Comparison of ENCODE assay signal across 1 cellular context in the genomic region with DNA sequence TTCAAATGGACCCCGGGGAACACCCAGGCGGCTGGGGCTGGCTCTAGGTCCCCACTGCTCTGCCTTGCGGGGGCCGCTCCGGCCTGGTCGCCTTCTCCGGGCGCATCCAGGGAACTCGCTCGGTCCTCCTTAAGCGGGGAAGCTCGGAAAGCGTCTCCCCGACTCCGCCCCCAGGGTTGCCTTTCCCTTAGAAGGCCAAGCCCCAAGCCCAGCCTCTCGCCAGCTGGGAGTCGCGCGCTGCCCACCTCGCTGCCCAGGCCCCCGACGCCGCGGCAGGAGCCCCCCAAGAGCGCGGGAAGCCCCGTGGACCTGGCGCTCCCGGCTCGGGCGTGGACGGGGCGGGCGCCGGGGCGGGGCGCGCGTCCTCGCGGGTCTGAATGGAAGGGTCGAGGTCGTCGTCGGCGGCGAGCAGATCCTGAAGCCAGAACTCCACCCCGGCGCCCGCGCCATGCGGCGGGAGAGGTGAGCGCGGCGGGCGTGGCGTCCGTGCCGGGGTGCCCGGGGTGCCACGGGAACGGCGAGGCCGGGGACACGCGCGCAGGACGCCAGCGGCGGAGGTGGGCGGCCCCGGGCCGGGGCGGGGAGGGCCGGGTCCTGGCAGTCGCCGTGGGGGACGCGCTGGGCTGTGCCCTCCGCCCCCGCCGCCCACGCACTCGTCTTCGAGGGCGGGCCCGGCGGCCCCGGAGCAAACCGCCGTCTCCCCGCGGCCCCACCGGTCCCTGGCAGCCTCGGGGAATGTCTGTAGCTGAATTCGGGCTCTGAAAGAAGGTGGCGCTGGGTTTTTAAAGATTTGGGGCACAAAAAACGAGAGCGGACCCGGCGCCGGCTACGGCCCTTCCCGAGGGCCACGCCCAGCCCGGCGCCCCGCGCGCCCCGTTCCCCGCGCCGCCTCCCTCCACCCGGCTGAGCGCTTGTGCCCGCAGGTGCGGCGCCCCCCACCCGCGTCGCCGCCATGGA.
TF ChIP-seq lines count a peak whose summit lies in the region.

Gene BOK (plus strand): TSS at position 214 of the 957 bp plus-strand sequence. CDS start 739 bp downstream, at position 953.

TF ChIP-seq in K562, 482 proteins besides CTCF, POLR2A, EP300 and RAD21 (continued from another document and continues in another):
- TF ChIP-seq HDAC3 (IDR thresholded peaks at IDR 0.05; ENCODE audit: borderline replicate concordance, partially characterized antibody) = no peak
- TF ChIP-seq ZNF318 (IDR thresholded peaks at IDR 0.05; ENCODE audit: borderline replicate concordance in 1 of 2, low read depth in 1 of 2) = no peak
- TF ChIP-seq, protein P1, sequence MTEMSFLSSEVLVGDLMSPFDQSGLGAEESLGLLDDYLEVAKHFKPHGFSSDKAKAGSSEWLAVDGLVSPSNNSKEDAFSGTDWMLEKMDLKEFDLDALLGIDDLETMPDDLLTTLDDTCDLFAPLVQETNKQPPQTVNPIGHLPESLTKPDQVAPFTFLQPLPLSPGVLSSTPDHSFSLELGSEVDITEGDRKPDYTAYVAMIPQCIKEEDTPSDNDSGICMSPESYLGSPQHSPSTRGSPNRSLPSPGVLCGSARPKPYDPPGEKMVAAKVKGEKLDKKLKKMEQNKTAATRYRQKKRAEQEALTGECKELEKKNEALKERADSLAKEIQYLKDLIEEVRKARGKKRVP (CRISPR knock-in tag; IDR thresholded peaks at IDR 0.05) = no peak
- TF ChIP-seq DPF2 (IDR thresholded peaks at IDR 0.05) = no peak
- TF ChIP-seq PRDM10 (IDR thresholded peaks at IDR 0.05; ENCODE audit: partially characterized antibody) = no peak
- TF ChIP-seq, protein P2, sequence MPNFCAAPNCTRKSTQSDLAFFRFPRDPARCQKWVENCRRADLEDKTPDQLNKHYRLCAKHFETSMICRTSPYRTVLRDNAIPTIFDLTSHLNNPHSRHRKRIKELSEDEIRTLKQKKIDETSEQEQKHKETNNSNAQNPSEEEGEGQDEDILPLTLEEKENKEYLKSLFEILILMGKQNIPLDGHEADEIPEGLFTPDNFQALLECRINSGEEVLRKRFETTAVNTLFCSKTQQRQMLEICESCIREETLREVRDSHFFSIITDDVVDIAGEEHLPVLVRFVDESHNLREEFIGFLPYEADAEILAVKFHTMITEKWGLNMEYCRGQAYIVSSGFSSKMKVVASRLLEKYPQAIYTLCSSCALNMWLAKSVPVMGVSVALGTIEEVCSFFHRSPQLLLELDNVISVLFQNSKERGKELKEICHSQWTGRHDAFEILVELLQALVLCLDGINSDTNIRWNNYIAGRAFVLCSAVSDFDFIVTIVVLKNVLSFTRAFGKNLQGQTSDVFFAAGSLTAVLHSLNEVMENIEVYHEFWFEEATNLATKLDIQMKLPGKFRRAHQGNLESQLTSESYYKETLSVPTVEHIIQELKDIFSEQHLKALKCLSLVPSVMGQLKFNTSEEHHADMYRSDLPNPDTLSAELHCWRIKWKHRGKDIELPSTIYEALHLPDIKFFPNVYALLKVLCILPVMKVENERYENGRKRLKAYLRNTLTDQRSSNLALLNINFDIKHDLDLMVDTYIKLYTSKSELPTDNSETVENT (CRISPR knock-in tag; IDR thresholded peaks at IDR 0.05) = no peak
- TF ChIP-seq MYC (IDR thresholded peaks at IDR 0.05; ENCODE audit: low read depth, low read length) = no peak
- no peak for TF ChIP-seq MYC (CRISPR knock-in tag; IDR thresholded peaks at IDR 0.05; ENCODE audit: borderline replicate concordance, low read depth)
- TF ChIP-seq FOXJ2 (tag; IDR thresholded peaks at IDR 0.05) = no peak
- no peak for TF ChIP-seq NFIC (IDR thresholded peaks at IDR 0.05)
- TF ChIP-seq OTX1 (CRISPR knock-in tag; IDR thresholded peaks at IDR 0.05) = no peak
- TF ChIP-seq, protein P3, sequence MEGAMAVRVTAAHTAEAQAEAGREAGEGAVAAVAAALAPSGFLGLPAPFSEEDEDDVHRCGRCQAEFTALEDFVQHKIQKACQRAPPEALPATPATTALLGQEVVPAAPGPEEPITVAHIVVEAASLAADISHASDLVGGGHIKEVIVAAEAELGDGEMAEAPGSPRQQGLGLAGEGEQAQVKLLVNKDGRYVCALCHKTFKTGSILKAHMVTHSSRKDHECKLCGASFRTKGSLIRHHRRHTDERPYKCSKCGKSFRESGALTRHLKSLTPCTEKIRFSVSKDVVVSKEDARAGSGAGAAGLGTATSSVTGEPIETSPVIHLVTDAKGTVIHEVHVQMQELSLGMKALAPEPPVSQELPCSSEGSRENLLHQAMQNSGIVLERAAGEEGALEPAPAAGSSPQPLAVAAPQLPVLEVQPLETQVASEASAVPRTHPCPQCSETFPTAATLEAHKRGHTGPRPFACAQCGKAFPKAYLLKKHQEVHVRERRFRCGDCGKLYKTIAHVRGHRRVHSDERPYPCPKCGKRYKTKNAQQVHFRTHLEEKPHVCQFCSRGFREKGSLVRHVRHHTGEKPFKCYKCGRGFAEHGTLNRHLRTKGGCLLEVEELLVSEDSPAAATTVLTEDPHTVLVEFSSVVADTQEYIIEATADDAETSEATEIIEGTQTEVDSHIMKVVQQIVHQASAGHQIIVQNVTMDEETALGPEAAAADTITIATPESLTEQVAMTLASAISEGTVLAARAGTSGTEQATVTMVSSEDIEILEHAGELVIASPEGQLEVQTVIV (CRISPR knock-in tag; IDR thresholded peaks at IDR 0.05; ENCODE audit: borderline replicate concordance) = no peak
- TF ChIP-seq FUS (optimal IDR thresholded peaks at IDR 0.05; ENCODE audit: low read depth, low read length) = no peak
- TF ChIP-seq XRCC3 (IDR thresholded peaks at IDR 0.05) = no peak
- TF ChIP-seq FOXA3 (CRISPR knock-in tag; conservative IDR thresholded peaks at IDR 0.05 in 1 of 2, IDR thresholded peaks at IDR 0.05 in 1 of 2) = no peak
- TF ChIP-seq MAZ (CRISPR knock-in tag; conservative IDR thresholded peaks at IDR 0.05 in 1 of 2, IDR thresholded peaks at IDR 0.05 in 1 of 2) = 0 out of 4 replicates have a peak, but pooled peaks of 1 of the 2 experiments have one; percentile 19
- TF ChIP-seq SNIP1 (IDR thresholded peaks at IDR 0.05; ENCODE audit: low read depth) = no peak
- TF ChIP-seq COPS2 (conservative IDR thresholded peaks at IDR 0.05) = no peak
- TF ChIP-seq, protein P4, sequence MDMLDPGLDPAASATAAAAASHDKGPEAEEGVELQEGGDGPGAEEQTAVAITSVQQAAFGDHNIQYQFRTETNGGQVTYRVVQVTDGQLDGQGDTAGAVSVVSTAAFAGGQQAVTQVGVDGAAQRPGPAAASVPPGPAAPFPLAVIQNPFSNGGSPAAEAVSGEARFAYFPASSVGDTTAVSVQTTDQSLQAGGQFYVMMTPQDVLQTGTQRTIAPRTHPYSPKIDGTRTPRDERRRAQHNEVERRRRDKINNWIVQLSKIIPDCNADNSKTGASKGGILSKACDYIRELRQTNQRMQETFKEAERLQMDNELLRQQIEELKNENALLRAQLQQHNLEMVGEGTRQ (CRISPR knock-in tag; IDR thresholded peaks at IDR 0.05) = no peak
- no peak for TF ChIP-seq SMAD1 (IDR thresholded peaks at IDR 0.05; ENCODE audit: low read depth, low read length, partially characterized antibody)
- TF ChIP-seq RBM14 (IDR thresholded peaks at IDR 0.05; ENCODE audit: borderline replicate concordance, insufficient read depth, low read depth, low read length) = no peak
- no peak for TF ChIP-seq TEAD2 (tag; IDR thresholded peaks at IDR 0.05)
- TF ChIP-seq, protein P5, sequence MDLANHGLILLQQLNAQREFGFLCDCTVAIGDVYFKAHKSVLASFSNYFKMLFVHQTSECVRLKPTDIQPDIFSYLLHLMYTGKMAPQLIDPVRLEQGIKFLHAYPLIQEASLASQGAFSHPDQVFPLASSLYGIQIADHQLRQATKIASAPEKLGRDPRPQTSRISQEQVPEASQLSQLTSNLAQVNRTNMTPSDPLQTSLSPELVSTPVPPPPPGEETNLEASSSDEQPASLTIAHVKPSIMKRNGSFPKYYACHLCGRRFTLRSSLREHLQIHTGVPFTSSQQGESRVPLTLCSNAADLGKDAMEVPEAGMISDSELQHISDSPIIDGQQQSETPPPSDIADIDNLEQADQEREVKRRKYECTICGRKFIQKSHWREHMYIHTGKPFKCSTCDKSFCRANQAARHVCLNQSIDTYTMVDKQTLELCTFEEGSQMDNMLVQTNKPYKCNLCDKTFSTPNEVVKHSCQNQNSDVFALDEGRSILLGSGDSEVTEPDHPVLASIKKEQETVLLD (IDR thresholded peaks at IDR 0.05) = no peak
- TF ChIP-seq ZNF57 (CRISPR knock-in tag; IDR thresholded peaks at IDR 0.05) = no peak
- no peak for TF ChIP-seq ZNF253 (CRISPR knock-in tag; conservative IDR thresholded peaks at IDR 0.05)
- TF ChIP-seq, protein P6, sequence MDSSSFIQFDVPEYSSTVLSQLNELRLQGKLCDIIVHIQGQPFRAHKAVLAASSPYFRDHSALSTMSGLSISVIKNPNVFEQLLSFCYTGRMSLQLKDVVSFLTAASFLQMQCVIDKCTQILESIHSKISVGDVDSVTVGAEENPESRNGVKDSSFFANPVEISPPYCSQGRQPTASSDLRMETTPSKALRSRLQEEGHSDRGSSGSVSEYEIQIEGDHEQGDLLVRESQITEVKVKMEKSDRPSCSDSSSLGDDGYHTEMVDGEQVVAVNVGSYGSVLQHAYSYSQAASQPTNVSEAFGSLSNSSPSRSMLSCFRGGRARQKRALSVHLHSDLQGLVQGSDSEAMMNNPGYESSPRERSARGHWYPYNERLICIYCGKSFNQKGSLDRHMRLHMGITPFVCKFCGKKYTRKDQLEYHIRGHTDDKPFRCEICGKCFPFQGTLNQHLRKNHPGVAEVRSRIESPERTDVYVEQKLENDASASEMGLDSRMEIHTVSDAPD (CRISPR knock-in tag; IDR thresholded peaks at IDR 0.05) = no peak
- no peak for TF ChIP-seq NUFIP1 (IDR thresholded peaks at IDR 0.05; ENCODE audit: partially characterized antibody)
- TF ChIP-seq RBFOX2 (IDR thresholded peaks at IDR 0.05; ENCODE audit: low read depth, low read length) = peak; percentile 38
- TF ChIP-seq RFX1 (IDR thresholded peaks at IDR 0.05) = no peak
- 0 out of 2 replicates have a peak, but pooled peaks have one; percentile 29 for TF ChIP-seq HNRNPL (IDR thresholded peaks at IDR 0.05; ENCODE audit: low read depth, low read length)
- TF ChIP-seq ZNF695 (CRISPR knock-in tag; IDR thresholded peaks at IDR 0.05) = no peak
